In the genomic region with DNA sequence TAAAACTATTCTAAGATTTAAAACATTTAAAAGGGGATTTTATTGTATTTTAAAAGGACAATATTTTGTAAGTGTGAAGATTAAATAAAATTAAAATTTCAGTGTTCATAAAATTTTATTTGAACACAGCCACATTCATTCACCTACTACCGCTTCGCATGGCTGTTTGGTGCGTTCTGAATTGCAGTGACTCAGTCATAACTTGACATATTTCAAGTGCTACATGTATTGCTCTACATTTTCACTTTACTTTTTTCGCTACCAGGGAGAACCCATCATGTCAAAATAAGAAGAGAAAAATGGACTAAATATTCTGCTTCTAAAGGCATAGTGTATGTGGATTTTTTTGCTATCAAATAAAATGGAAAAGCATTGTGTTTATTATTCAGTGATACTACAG, we compare ENCODE assay signal across 21 cellular contexts. TPM values are rescaled to one million over a fixed set of nuclear protein-coding genes. Genes with fewer than 3 reads are reported as not detected.
A peak's percentile ranks its signal among the peaks of the same experiment; 100 is the strongest.
DNase-seq lines count a peak whose midpoint lies in the region; ATAC-seq and TF ChIP-seq lines count a peak whose summit lies in the region.
"Had no signal": no experiment of that assay in that cellular context is flagged by ENCODE, and none has a peak within 500 bp of the region (broad histone marks: within the 10 kb centered on the region; RNA-seq: fewer than 3 reads in every experiment).

No MANE protein-coding gene starts in this region.

- H3F3A ChIP-seq in neural progenitor cell (ENCODE audit: low read depth): no peaks in the 10 kb centered on the region

- H3K27me3 Mint-ChIP-seq in neural progenitor cell (ENCODE audit: insufficient read depth, low read depth): no peaks in the 10 kb centered on the region
- peaks cover 11% of the 10 kb centered on the region for H3K27me3 Mint-ChIP-seq in activated naive CD8-positive, alpha-beta T cell treated with anti-CD3 and anti-CD28 coated beads for 36 hours
- H3K27me3 Mint-ChIP-seq: stimulated activated naive CD8-positive, alpha-beta T cell treated with anti-CD3 and anti-CD28 coated beads, Interleukin-15, amount 100 ng/mL, for 72 hours; type B pancreatic cell had no signal

- no peaks in the 10 kb centered on the region for H3K36me3 Mint-ChIP-seq in neural progenitor cell
- H3K36me3 Mint-ChIP-seq in activated naive CD8-positive, alpha-beta T cell treated with anti-CD3 and anti-CD28 coated beads for 36 hours: no peaks in the 10 kb centered on the region
- H3K36me3 Mint-ChIP-seq: activated naive CD4-positive, alpha-beta T cell treated with anti-CD3 and anti-CD28 coated beads, Interleukin-2, amount 50 U/mL, for 24 hours; CD8-positive, alpha-beta T cell; type B pancreatic cell had no signal

- ATAC-seq in GM18858 (IDR thresholded peaks at IDR 0.05; ENCODE audit: unreplicated experiment): peak; percentile 50
- peak; percentile 75 for ATAC-seq in GM21390 (IDR thresholded peaks at IDR 0.05; ENCODE audit: unreplicated experiment)
- ATAC-seq in HG02973 (IDR thresholded peaks at IDR 0.05; ENCODE audit: unreplicated experiment): peak; percentile 77
- peak; percentile 19 for ATAC-seq in HG03575 (IDR thresholded peaks at IDR 0.05; ENCODE audit: extremely low read depth, insufficient number of reproducible peaks, low FRiP score, unreplicated experiment)
- ATAC-seq: CD8-positive, alpha-beta T cell; left lung; stimulated activated naive CD8-positive, alpha-beta T cell treated with anti-CD3 and anti-CD28 coated beads, Interleukin-15, amount 100 ng/mL, for 72 hours had no signal

- no peak overlapping the region for H2AFZ ChIP-seq in neural progenitor cell (replicated peaks)

- H3K27ac ChIP-seq in caudate nucleus (ENCODE audit: low read depth, low read length): no peak overlapping the region
- H3K27ac ChIP-seq in neural progenitor cell: no peak overlapping the region
- H3K27ac ChIP-seq: left lung had no signal

- no peaks in the 10 kb centered on the region for H3K4me1 Mint-ChIP-seq in neural progenitor cell
- no peaks in the 10 kb centered on the region for H3K4me1 Mint-ChIP-seq in activated naive CD8-positive, alpha-beta T cell treated with anti-CD3 and anti-CD28 coated beads for 36 hours
- H3K4me1 Mint-ChIP-seq: activated naive CD4-positive, alpha-beta T cell treated with anti-CD3 and anti-CD28 coated beads, Interleukin-2, amount 50 U/mL, for 24 hours; H9; nephron; stimulated activated naive CD8-positive, alpha-beta T cell treated with anti-CD3 and anti-CD28 coated beads, Interleukin-15, amount 100 ng/mL, for 72 hours had no signal

- peaks cover 2% of the 10 kb centered on the region for H3K9me3 Mint-ChIP-seq in neural progenitor cell
- H3K9me3 Mint-ChIP-seq in activated naive CD8-positive, alpha-beta T cell treated with anti-CD3 and anti-CD28 coated beads for 36 hours: no peaks in the 10 kb centered on the region
- H3K9me3 Mint-ChIP-seq: CD8-positive, alpha-beta T cell; stimulated activated naive CD8-positive, alpha-beta T cell treated with anti-CD3 and anti-CD28 coated beads, Interleukin-15, amount 100 ng/mL, for 72 hours; type B pancreatic cell had no signal

- H3K4me3 Mint-ChIP-seq in neural progenitor cell: no peak overlapping the region
- no peak overlapping the region for H3K4me3 Mint-ChIP-seq in activated naive CD8-positive, alpha-beta T cell treated with anti-CD3 and anti-CD28 coated beads for 36 hours
- H3K4me3 Mint-ChIP-seq: activated naive CD4-positive, alpha-beta T cell treated with anti-CD3 and anti-CD28 coated beads, Interleukin-2, amount 50 U/mL, for 24 hours; CD8-positive, alpha-beta T cell; H9; nephron; stimulated activated naive CD8-positive, alpha-beta T cell treated with anti-CD3 and anti-CD28 coated beads, Interleukin-15, amount 100 ng/mL, for 72 hours; type B pancreatic cell had no signal

- DNase-seq in caudate nucleus (lab: John Stamatoyannopoulos, UW) (no peak), neural progenitor cell (ENCODE audit: low spot score) (no peak), SIG-M5 (lab: John Stamatoyannopoulos, UW) (no peak)
- no peak for DNase-seq in activated naive CD8-positive, alpha-beta T cell treated with anti-CD3 and anti-CD28 coated beads for 36 hours
- DNase-seq: activated T-cell treated with anti-CD3 and anti-CD28 coated beads, Interleukin-2, amount 50 U/mL, for 48 hours; CD8-positive, alpha-beta T cell; DND-41; H9; left lung; MG63; midbrain; posterior cingulate gyrus; stimulated activated naive CD8-positive, alpha-beta T cell treated with anti-CD3 and anti-CD28 coated beads, Interleukin-15, amount 100 ng/mL, for 72 hours had no signal

- H3K9me3 ChIP-seq in neural progenitor cell (ENCODE audit: low read depth): no peaks in the 10 kb centered on the region
- H3K9me3 ChIP-seq: left lung, MG63 had no signal

- no peak overlapping the region for H3K4me2 ChIP-seq in neural progenitor cell

- no peaks in the 10 kb centered on the region for H3K27me3 ChIP-seq in neural progenitor cell
- H3K27me3 ChIP-seq: MG63 had no signal

- H3K4me1 ChIP-seq in neural progenitor cell: no peaks in the 10 kb centered on the region
- H3K4me1 ChIP-seq: left lung had no signal

- H4K20me1 ChIP-seq in neural progenitor cell (ENCODE audit: low read depth): no peaks in the 10 kb centered on the region

- TF ChIP-seq CTCF in neural progenitor cell (IDR thresholded peaks at IDR 0.05): no peak

- H3K9ac ChIP-seq in neural progenitor cell: no peak overlapping the region

- H3K36me3 ChIP-seq in neural progenitor cell: no peaks in the 10 kb centered on the region
- H3K36me3 ChIP-seq: left lung, MG63 had no signal

- no peaks in the 10 kb centered on the region for H3K79me2 ChIP-seq in neural progenitor cell (ENCODE audit: low read depth)

- H3K27ac Mint-ChIP-seq in neural progenitor cell: no peak overlapping the region
- H3K27ac Mint-ChIP-seq in activated naive CD8-positive, alpha-beta T cell treated with anti-CD3 and anti-CD28 coated beads for 36 hours: no peak overlapping the region
- H3K27ac Mint-ChIP-seq: activated naive CD4-positive, alpha-beta T cell treated with anti-CD3 and anti-CD28 coated beads, Interleukin-2, amount 50 U/mL, for 24 hours; CD8-positive, alpha-beta T cell; H9; nephron; stimulated activated naive CD8-positive, alpha-beta T cell treated with anti-CD3 and anti-CD28 coated beads, Interleukin-15, amount 100 ng/mL, for 72 hours; type B pancreatic cell had no signal

- H3K4me3 ChIP-seq in neural progenitor cell: no peak overlapping the region
- H3K4me3 ChIP-seq: left lung, MG63 had no signal

RNA-seq across cellular contexts. Expression of gene PTH2R, which starts 8.7 kb away (rescaled TPM):
- total RNA-seq in neural progenitor cell (ENCODE audit: low replicate concordance): not detected in 2 replicates
- total RNA-seq in activated naive CD8-positive, alpha-beta T cell treated with anti-CD3 and anti-CD28 coated beads for 36 hours: under 1 TPM in 1 of 2 experiments, not detected in 1; 0.08 TPM
- total RNA-seq: CD8-positive, alpha-beta T cell; chondrocyte had no signal

Comparison
In these comparisons a context has a peak if more than half of its experiments do, and no peak if none do; other contexts are left out.
1. ATAC-seq: peak in every context shown above with its lines; median percentile 77 in HG02973; 75 in GM21390; 50 in GM18858; 19 in HG03575.